8 cellular contexts compared by ENCODE assay signal in genomic region chr5:14816999-14817761, GRCh38. TPM values are rescaled to one million over a fixed set of nuclear protein-coding genes. Genes with fewer than 3 reads are reported as not detected.
DNase-seq lines count a peak whose midpoint lies in the region; ATAC-seq and TF ChIP-seq lines count a peak whose summit lies in the region.
"Had no signal": no experiment of that assay in that cellular context is flagged by ENCODE, and none has a peak within 500 bp of the region (broad histone marks: within the 10 kb centered on the region; RNA-seq: fewer than 3 reads in every experiment).

No MANE protein-coding gene starts in this region.

- no TSS peak for BruUV-seq in PC-3 (replicated peaks; lab: Mats Ljungman, UMichigan)

- no peaks in the 10 kb centered on the region for H3K27me3 ChIP-seq in PC-3 (ENCODE audit: low read length)
- no peaks in the 10 kb centered on the region for H3K27me3 ChIP-seq in effector memory CD4-positive, alpha-beta T cell (replicated peaks; ENCODE audit: control insufficient read depth, insufficient read depth, low read length, poor library complexity, severe bottlenecking)
- H3K27me3 ChIP-seq: cardiac muscle cell had no signal

- peaks cover 22% of the 10 kb centered on the region for H3K4me1 ChIP-seq in PC-3 (ENCODE audit: insufficient read depth, low read length)
- no peaks in the 10 kb centered on the region for H3K4me1 ChIP-seq in effector memory CD4-positive, alpha-beta T cell (ENCODE audit: control insufficient read depth, insufficient read depth, low read length, poor library complexity, severe bottlenecking)

- TF ChIP-seq CTCF in PC-3 (conservative IDR thresholded peaks at IDR 0.05; ENCODE audit: low read depth, low read length): no peak
- no peak for TF ChIP-seq CTCF in fibroblast of mammary gland (conservative IDR thresholded peaks at IDR 0.05; ENCODE audit: control insufficient read depth, insufficient read depth, low read depth, low read length)

- no peaks in the 10 kb centered on the region for H3K36me3 ChIP-seq in PC-3 (ENCODE audit: low read depth, low read length)
- H3K36me3 ChIP-seq in effector memory CD4-positive, alpha-beta T cell (ENCODE audit: control insufficient read depth, insufficient read depth, low read length): no peaks in the 10 kb centered on the region
- H3K36me3 ChIP-seq: cardiac muscle cell had no signal

- no peaks in the 10 kb centered on the region for H3K9me3 ChIP-seq in PC-3 (ENCODE audit: low read length)
- H3K9me3 ChIP-seq in effector memory CD4-positive, alpha-beta T cell (ENCODE audit: control insufficient read depth, low read length): no peaks in the 10 kb centered on the region

- H3K79me2 ChIP-seq in PC-3 (ENCODE audit: low read length): no peaks in the 10 kb centered on the region

- POLR2A ChIA-PET in PC-3 (lab: Charles Lee; ENCODE audit: unreplicated experiment): no interaction called here

- H3K9me2 ChIP-seq in PC-3 (replicated peaks; ENCODE audit: low read length): no peaks in the 10 kb centered on the region

- peak overlapping the region; percentile 77 for H3K27ac ChIP-seq in PC-3 (ENCODE audit: low read length)
- H3K27ac ChIP-seq in effector memory CD4-positive, alpha-beta T cell (ENCODE audit: insufficient read depth, low read length, poor library complexity, severe bottlenecking): no peak overlapping the region
- H3K27ac ChIP-seq: cardiac muscle cell had no signal

- H2AFZ ChIP-seq in PC-3 (ENCODE audit: low read length): no peak overlapping the region

- ATAC-seq in GM21423 (IDR thresholded peaks at IDR 0.05; ENCODE audit: unreplicated experiment) (peak; percentile 43), PC-3 (peak; percentile 73)

- H4K20me1 ChIP-seq in PC-3 (ENCODE audit: low read length): no peaks in the 10 kb centered on the region

- no peak overlapping the region for H3K4me3 ChIP-seq in PC-3 (ENCODE audit: low read length)
- no peak overlapping the region for H3K4me3 ChIP-seq in fibroblast of mammary gland (ENCODE audit: control insufficient read depth, low read depth, low read length)
- no peak overlapping the region for H3K4me3 ChIP-seq in effector memory CD4-positive, alpha-beta T cell (ENCODE audit: insufficient read depth, low read depth, low read length, poor library complexity, severe bottlenecking)
- H3K4me3 ChIP-seq: cardiac muscle cell had no signal

- CTCF ChIA-PET in PC-3 (lab: Charles Lee): no interaction called here

- H3K4me2 ChIP-seq in PC-3 (ENCODE audit: low read length): peak overlapping the region; percentile 61

- peak; percentile 81 for DNase-seq in PC-3
- peak; percentile 99 for DNase-seq in fibroblast of mammary gland (ENCODE audit: low read depth)
- DNase-seq in stimulated activated CD4-positive, alpha-beta T cell treated with anti-CD3 and anti-CD28 coated beads, TNF-alpha, amount 100 ng/mL, for 48 hours (ENCODE audit: low read depth in 3 of 3): peak; percentile 30 to 55 (median 31)
- DNase-seq in islet precursor cell: no peak
- DNase-seq in 8988T: no peak
- no peak for DNase-seq in effector memory CD4-positive, alpha-beta T cell

- H3K9ac ChIP-seq in PC-3 (ENCODE audit: low read length): peak overlapping the region; percentile 46; the same call in 1 of the 2 replicates

- intact Hi-C loops in PC-3 (cut with micrococcal nuclease): loop anchor here (10.0 kb wide), 1 partner anchor 48 kb away; no protein-coding TSS in a partner anchor

- H3F3A ChIP-seq in PC-3 (ENCODE audit: low read length, unreplicated experiment): no peaks in the 10 kb centered on the region

RNA-seq across cellular contexts. Expression of gene ANKH, which starts 54.4 kb away (rescaled TPM):
- total RNA-seq in PC-3 (2014; rRNA removed): 10.9 and 11.6 TPM in 2 replicates

Comparison
In these comparisons a context has a peak if more than half of its experiments do, and no peak if none do; other contexts are left out.
1. DNase-seq: peak in PC-3 (single experiment), fibroblast of mammary gland (single experiment) and stimulated activated CD4-positive, alpha-beta T cell treated with anti-CD3 and anti-CD28 coated beads, TNF-alpha, amount 100 ng/mL, for 48 hours (3 of 3); none in islet precursor cell (single experiment), 8988T (single experiment) and effector memory CD4-positive, alpha-beta T cell (0 of 3).